Comparison of ENCODE assay signal across 8 cellular contexts in the genomic region with DNA sequence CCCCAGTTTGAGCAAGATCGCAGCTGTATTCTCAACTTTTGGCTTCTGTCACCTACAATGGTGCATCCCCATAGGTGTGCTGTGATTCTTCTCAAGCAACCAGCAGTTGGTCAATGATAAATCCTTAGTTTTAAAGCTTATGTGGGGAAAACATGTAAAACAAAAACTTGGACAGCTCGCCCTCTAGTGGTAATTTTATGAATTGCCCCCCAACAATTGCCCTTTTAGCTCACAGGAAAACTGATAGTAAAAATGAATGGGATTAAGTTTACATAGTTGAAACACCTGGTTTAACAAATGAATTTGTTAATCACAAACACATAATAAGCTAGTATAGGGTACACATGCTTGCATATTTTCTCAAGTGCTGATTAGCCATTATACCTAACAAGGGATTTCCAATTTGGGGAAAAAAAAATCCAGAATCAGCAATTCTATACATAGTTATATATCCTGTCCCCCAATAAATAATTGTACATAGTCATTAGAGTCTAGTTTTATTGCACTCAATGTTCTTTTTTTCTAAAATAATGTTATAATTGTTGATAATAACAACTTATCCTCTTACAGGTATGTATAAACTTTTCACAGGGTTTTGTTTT. TPM values are rescaled to one million over a fixed set of nuclear protein-coding genes. Genes with fewer than 3 reads are reported as not detected.
DNase-seq lines count a peak whose midpoint lies in the region; ATAC-seq and TF ChIP-seq lines count a peak whose summit lies in the region.

No MANE protein-coding gene starts in this region.

- intact Hi-C loops in ascending aorta (cut with DNase I) = no loop called here

- no peak for ATAC-seq in GM18861 (IDR thresholded peaks at IDR 0.05; ENCODE audit: unreplicated experiment)

- TF ChIP-seq CTCF in HL-60 (IDR thresholded peaks at IDR 0.05; ENCODE audit: insufficient read depth, low read length) (peak; percentile 28), ascending aorta (IDR thresholded peaks at IDR 0.05) (peak; percentile 19 to 74 (median 64))

- H3K36me3 ChIP-seq in ascending aorta = no peaks in the 10 kb centered on the region

- H3K27me3 ChIP-seq in HL-60 (ENCODE audit: insufficient read depth, poor library complexity, severe bottlenecking) = no peaks in the 10 kb centered on the region
- H3K27me3 ChIP-seq in ascending aorta = no peaks in the 10 kb centered on the region

- peak; percentile 1 for DNase-seq in NCI-H510A treated with DMSO at 0.1 percent for 48 hours (lab: John Stamatoyannopoulos, UW)
- DNase-seq in NCI-H510A (lab: John Stamatoyannopoulos, UW) = no peak
- peak in 1 of 2 experiments; percentile 11 for DNase-seq in HL-60 (ENCODE audit: low read depth in 1 of 2, low spot score in 1 of 2)
- DNase-seq in ascending aorta (ENCODE audit: low spot score in 2 of 2) = no peak
- DNase-seq in left kidney (ENCODE audit: low read depth, low spot score) = peak; percentile 41
- DNase-seq in NCI-H1092 treated with DMSO at 0.1 percent for 48 hours (lab: John Stamatoyannopoulos, UW) = no peak
- no peak for DNase-seq in stimulated activated naive CD4-positive, alpha-beta T cell treated with Interleukin-2 at 50 U/mL for 16 hours (lab: John Stamatoyannopoulos, UW)

- H3K4me3 ChIP-seq in HL-60 (replicated peaks; ENCODE audit: insufficient read depth, low read length) (no peak overlapping the region), ascending aorta (no peak overlapping the region)

- no peaks in the 10 kb centered on the region for H3K4me1 ChIP-seq in ascending aorta

- no peaks in the 10 kb centered on the region for H3K9me3 ChIP-seq in ascending aorta

- H3K27ac ChIP-seq in HL-60 (replicated peaks) (no peak overlapping the region), ascending aorta (no peak overlapping the region)

RNA-seq across cellular contexts. Expression of a gene that starts 30.1 kb away (rescaled TPM):
- not detected for total RNA-seq in ascending aorta

Comparison
In these comparisons a context has a peak if more than half of its experiments do, and no peak if none do; other contexts are left out.
1. DNase-seq: peak in NCI-H510A treated with DMSO at 0.1 percent for 48 hours (single experiment) and left kidney (single experiment); none in NCI-H510A (single experiment), ascending aorta (0 of 2), NCI-H1092 treated with DMSO at 0.1 percent for 48 hours (single experiment) and stimulated activated naive CD4-positive, alpha-beta T cell treated with Interleukin-2 at 50 U/mL for 16 hours (single experiment).